ENCODE assay signal across 34 cellular contexts in genomic region chr4:156132196-156132595, GRCh38.
"Had no signal": no experiment of that assay in that cellular context is flagged by ENCODE, and none has a peak within 500 bp of the region (broad histone marks: within the 10 kb centered on the region; RNA-seq: fewer than 3 reads in every experiment).

No MANE protein-coding gene starts in this region.

- ATAC-seq: activated CD8-positive, alpha-beta T cell treated with anti-CD3 and anti-CD28 coated beads, Interleukin-2, amount 10 ng/mL, durations not matched to agents 7 days and 5 days; Panc1 had no signal

- H3K4me1 Mint-ChIP-seq: activated CD4-positive, alpha-beta T cell treated with anti-CD3 and anti-CD28 coated beads, Interleukin-2, amount 10 ng/mL, durations not matched to agents 24 days and 14 days; activated naive CD4-positive, alpha-beta T cell treated with anti-CD3 and anti-CD28 coated beads, Interleukin-2, amount 50 U/mL, for 24 hours; activated naive CD8-positive, alpha-beta T cell treated with anti-CD3 and anti-CD28 coated beads, Interleukin-2, amount 10 ng/mL, durations not matched to agents 7 days and 5 days had no signal

- H3K4me3 ChIP-seq: adrenal gland, MG63, SJCRH30, SK-N-MC had no signal

- H3K9me3 Mint-ChIP-seq: activated CD4-positive, alpha-beta T cell treated with anti-CD3 and anti-CD28 coated beads, Interleukin-2, amount 10 ng/mL, durations not matched to agents 24 days and 14 days; activated naive CD8-positive, alpha-beta T cell treated with anti-CD3 and anti-CD28 coated beads, Interleukin-2, amount 10 ng/mL, durations not matched to agents 7 days and 5 days; activated T-helper 2 cell treated with anti-CD3 and anti-CD28 coated beads, Interferon-gamma antibody, Interleukin-2, Interleukin-4, amounts not matched to agents 10 μg/mL and 5 μg/mL and 100 μg/mL, durations not matched to agents 14 hours and 24 hours and 36 hours had no signal

- H3K9me3 ChIP-seq: adrenal gland, MG63, SJCRH30 had no signal

- H3K36me3 Mint-ChIP-seq: activated naive CD4-positive, alpha-beta T cell treated with anti-CD3 and anti-CD28 coated beads, Interleukin-2, amount 50 U/mL, for 24 hours; activated naive CD8-positive, alpha-beta T cell treated with anti-CD3 and anti-CD28 coated beads, Interleukin-2, amount 10 ng/mL, durations not matched to agents 7 days and 5 days had no signal

- H3K4me1 ChIP-seq: adrenal gland, SJCRH30 had no signal

- H3K4me3 Mint-ChIP-seq: activated CD4-positive, alpha-beta T cell treated with anti-CD3 and anti-CD28 coated beads, Interleukin-2, amount 10 ng/mL, durations not matched to agents 24 days and 14 days; activated CD8-positive, alpha-beta T cell treated with anti-CD3 and anti-CD28 coated beads, Interleukin-2, amount 10 ng/mL, durations not matched to agents 7 days and 5 days; activated naive CD4-positive, alpha-beta T cell treated with anti-CD3 and anti-CD28 coated beads, Interleukin-2, amount 50 U/mL, for 24 hours; activated naive CD8-positive, alpha-beta T cell treated with anti-CD3 and anti-CD28 coated beads, Interleukin-2, amount 10 ng/mL, durations not matched to agents 7 days and 5 days; activated T-cell treated with anti-CD3 and anti-CD28 coated beads, Interleukin-2, amount 50 U/mL, for 24 hours had no signal

- DNase-seq: activated CD4-positive, alpha-beta T cell treated with anti-CD3 and anti-CD28 coated beads for 1 hour; activated CD4-positive, alpha-beta T cell treated with anti-CD3 and anti-CD28 coated beads, Interleukin-2, amount 10 ng/mL, durations not matched to agents 24 days and 14 days; activated CD4-positive, alpha-beta T cell treated with anti-CD3 and anti-CD28 coated beads, Interleukin-2, amount 50 U/mL, for 4 hours; activated CD4-positive, CD25-positive, alpha-beta regulatory T cell; activated CD8-positive, alpha-beta T cell treated with anti-CD3 and anti-CD28 coated beads, Interleukin-2, amount 10 ng/mL, durations not matched to agents 7 days and 5 days; activated gamma-delta T cell; activated naive CD4-positive, alpha-beta T cell treated with Interleukin-2 at 50 U/mL for 16 hours; activated naive CD8-positive, alpha-beta T cell treated with anti-CD3 and anti-CD28 coated beads, Interleukin-2, amount 10 ng/mL, durations not matched to agents 7 days and 5 days; activated T-cell treated with anti-CD3 and anti-CD28 coated beads, Interleukin-2, amount 50 U/mL, for 24 hours; adrenal gland; brain microvascular endothelial cell; central memory CD4-positive, alpha-beta T cell; Karpas-422; KBM-7; MG63; NCI-H1048; NCI-H1105 treated with DMSO at 0.1 percent for 48 hours; NCI-H1436; NCI-H1694; NCI-H1930; NCI-H2081 treated with DMSO at 0.1 percent for 48 hours; NCI-H345; NCI-H526 treated with DMSO at 0.1 percent for 48 hours; SHP77; SJCRH30; SW 1271; T-helper 1 cell; T-helper 2 cell; T-helper 9 cell; WERI-Rb-1 had no signal

- H3K27ac Mint-ChIP-seq: activated CD4-positive, alpha-beta T cell treated with anti-CD3 and anti-CD28 coated beads, Interleukin-2, amount 10 ng/mL, durations not matched to agents 24 days and 14 days; activated CD8-positive, alpha-beta T cell treated with anti-CD3 and anti-CD28 coated beads, Interleukin-2, amount 10 ng/mL, durations not matched to agents 7 days and 5 days; activated naive CD4-positive, alpha-beta T cell treated with anti-CD3 and anti-CD28 coated beads, Interleukin-2, amount 50 U/mL, for 24 hours; activated naive CD8-positive, alpha-beta T cell treated with anti-CD3 and anti-CD28 coated beads, Interleukin-2, amount 10 ng/mL, durations not matched to agents 7 days and 5 days; activated T-cell treated with anti-CD3 and anti-CD28 coated beads, Interleukin-2, amount 50 U/mL, for 24 hours; activated T-helper 2 cell treated with anti-CD3 and anti-CD28 coated beads, Interferon-gamma antibody, Interleukin-2, Interleukin-4, amounts not matched to agents 10 μg/mL and 5 μg/mL and 100 μg/mL, durations not matched to agents 14 hours and 24 hours and 36 hours had no signal

- H3K27ac ChIP-seq: adrenal gland, brain microvascular endothelial cell, SJCRH30, SK-N-MC, WERI-Rb-1 had no signal

- H3K27me3 ChIP-seq: adrenal gland, brain microvascular endothelial cell, MG63, SJCRH30 had no signal

- H3K27me3 Mint-ChIP-seq: activated CD4-positive, alpha-beta T cell treated with anti-CD3 and anti-CD28 coated beads, Interleukin-2, amount 10 ng/mL, durations not matched to agents 24 days and 14 days; activated naive CD4-positive, alpha-beta T cell treated with anti-CD3 and anti-CD28 coated beads, Interleukin-2, amount 50 U/mL, for 24 hours; activated naive CD8-positive, alpha-beta T cell treated with anti-CD3 and anti-CD28 coated beads, Interleukin-2, amount 10 ng/mL, durations not matched to agents 7 days and 5 days; activated T-cell treated with anti-CD3 and anti-CD28 coated beads, Interleukin-2, amount 50 U/mL, for 24 hours had no signal

- H3K36me3 ChIP-seq: adrenal gland, brain microvascular endothelial cell, MG63, SJCRH30, WERI-Rb-1 had no signal
